Comparison of ENCODE assay signal across 14 cellular contexts in genomic region chr18:42290318-42291307, GRCh38.
"Had no signal": no experiment of that assay in that cellular context is flagged by ENCODE, and none has a peak within 500 bp of the region (broad histone marks: within the 10 kb centered on the region; RNA-seq: fewer than 3 reads in every experiment).

No MANE protein-coding gene starts in this region.

- ATAC-seq: activated CD4-positive, CD25-positive, alpha-beta regulatory T cell treated with anti-CD3 and anti-CD28 coated beads, Interleukin-2, amount 50 U/mL, for 24 hours; left lobe of liver; natural killer cell treated with Interleukin-12 subunit alpha and Interleukin-12 subunit beta and Interleukin-15 and Interleukin-18, amount 100 ng/mL, for 72 hours; stimulated activated naive CD8-positive, alpha-beta T cell treated with anti-CD3 and anti-CD28 coated beads, Interleukin-15, amount 100 ng/mL, for 72 hours had no signal

- H3K36me3 ChIP-seq: brain microvascular endothelial cell, esophagus muscularis mucosa had no signal

- H3K27ac ChIP-seq: brain microvascular endothelial cell, esophagus muscularis mucosa, testis had no signal

- H3K27me3 ChIP-seq: brain microvascular endothelial cell, esophagus muscularis mucosa, testis had no signal

- H3K4me3 ChIP-seq: esophagus muscularis mucosa, testis had no signal

- DNase-seq: activated CD4-positive, alpha-beta T cell treated with anti-CD3 and anti-CD28 coated beads, Interleukin-2, amount 50 U/mL, for 4 hours; activated effector memory CD4-positive, alpha-beta T cell treated with Interleukin-2 at 50 U/mL for 16 hours; activated T-cell treated with anti-CD3 and anti-CD28 coated beads, Interleukin-2, amount 50 U/mL, for 24 hours; amygdala; brain microvascular endothelial cell; mesenchymal stem cell; stimulated activated CD4-positive, alpha-beta T cell treated with anti-CD3 and anti-CD28 coated beads, Interleukin-15, amount 100 ng/mL, for 24 hours; stimulated activated CD4-positive, alpha-beta T cell treated with anti-CD3 and anti-CD28 coated beads, Interleukin-4, amount 100 ng/mL, for 24 hours; stimulated activated naive CD8-positive, alpha-beta T cell treated with anti-CD3 and anti-CD28 coated beads, Interleukin-15, amount 100 ng/mL, for 72 hours; testis had no signal

- H3K4me1 ChIP-seq: esophagus muscularis mucosa, testis had no signal

- H3K9me3 ChIP-seq: esophagus muscularis mucosa, testis had no signal
